Comparison of ENCODE assay signal across 14 cellular contexts in the genomic region with DNA sequence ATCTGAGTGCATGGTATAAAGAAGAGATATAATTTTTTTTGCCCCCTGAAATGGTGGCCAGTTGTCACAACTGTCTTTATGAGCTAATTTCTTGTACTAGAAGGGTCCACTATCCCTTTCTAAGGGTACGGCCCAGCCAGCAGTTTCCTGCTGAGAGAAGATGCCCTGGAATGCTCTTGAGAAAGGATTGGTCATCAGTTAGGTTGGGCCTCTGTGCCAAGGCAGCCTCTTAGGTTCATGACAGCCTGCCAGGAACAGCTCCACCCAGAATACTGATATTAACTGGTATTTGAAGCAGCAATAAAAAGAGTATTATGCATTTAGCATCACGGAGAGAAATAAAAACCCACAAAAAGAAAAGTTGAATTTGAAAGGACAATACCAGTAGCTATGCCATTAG. TPM values are rescaled to one million over a fixed set of nuclear protein-coding genes. Genes with fewer than 3 reads are reported as not detected.
DNase-seq lines count a peak whose midpoint lies in the region; ATAC-seq and TF ChIP-seq lines count a peak whose summit lies in the region.
"Had no signal": no experiment of that assay in that cellular context is flagged by ENCODE, and none has a peak within 500 bp of the region (broad histone marks: within the 10 kb centered on the region; RNA-seq: fewer than 3 reads in every experiment).

No MANE protein-coding gene starts in this region.

- H3K36me3 ChIP-seq in left lung = no peaks in the 10 kb centered on the region

- H3K4me3 ChIP-seq in cardiac fibroblast (replicated peaks in 1 of 2; ENCODE audit: low read depth in 2 of 2, low read length in 2 of 2) = no peak overlapping the region
- no peak overlapping the region for H3K4me3 ChIP-seq in left lung

- H3K27ac ChIP-seq in left lung = peak overlapping the region; percentile 68 to 75

- peak; percentile 64 for ATAC-seq in left lung
- ATAC-seq in GM19395 (IDR thresholded peaks at IDR 0.05; ENCODE audit: unreplicated experiment) = no peak
- ATAC-seq: WTC11 had no signal

- DNase-seq in AG08395 (ENCODE audit: low spot score) (peak; percentile 43), LoVo (ENCODE audit: low spot score) (peak; percentile 52), cardiac fibroblast (ENCODE audit: low read depth in 2 of 2) (peak; percentile 71 to 83), left lung (peak; percentile 31 to 68), NCI-H2107 (lab: John Stamatoyannopoulos, UW) (no peak), HK-2 (ENCODE audit: unreplicated experiment) (no peak), UCSD-AML1 (lab: John Stamatoyannopoulos, UW; ENCODE audit: unreplicated experiment) (no peak)
- DNase-seq: activated naive CD4-positive, alpha-beta T cell treated with anti-CD3 and anti-CD28 coated beads for 36 hours; DMS 273 treated with DMSO at 0.1 percent for 48 hours; NCI-H1105; NCI-H345; occipital lobe had no signal

- no peaks in the 10 kb centered on the region for H3K9me3 ChIP-seq in left lung

- H3K27me3 ChIP-seq in left lung = no peaks in the 10 kb centered on the region

- intact Hi-C loops in left lung (cut with DNase I) = no loop called here

- TF ChIP-seq CTCF in cardiac fibroblast (IDR thresholded peaks at IDR 0.05; ENCODE audit: low read depth, low read length) (no peak), left lung (IDR thresholded peaks at IDR 0.05) (no peak)

- peaks cover 12 to 59% of the 10 kb centered on the region in 2 donors for H3K4me1 ChIP-seq in left lung

RNA-seq across cellular contexts. Expression of a gene that starts 9.0 kb away (rescaled TPM):
- total RNA-seq in left lung = 10 to 100 TPM; 23.8 to 29.7 TPM

RNA-seq across cellular contexts. Expression of a gene that starts 38.8 kb away (rescaled TPM):
- 10 to 100 TPM; 17.2 to 22.2 TPM for total RNA-seq in left lung

Comparison
In these comparisons a context has a peak if more than half of its experiments do, and no peak if none do; other contexts are left out.
1. DNase-seq: peak in AG08395 (single experiment), LoVo (single experiment), cardiac fibroblast (2 of 2) and left lung (2 of 2); none in NCI-H2107 (single experiment), HK-2 (single experiment) and UCSD-AML1 (single experiment).